ENCODE assay signal across 10 cellular contexts in the genomic region with DNA sequence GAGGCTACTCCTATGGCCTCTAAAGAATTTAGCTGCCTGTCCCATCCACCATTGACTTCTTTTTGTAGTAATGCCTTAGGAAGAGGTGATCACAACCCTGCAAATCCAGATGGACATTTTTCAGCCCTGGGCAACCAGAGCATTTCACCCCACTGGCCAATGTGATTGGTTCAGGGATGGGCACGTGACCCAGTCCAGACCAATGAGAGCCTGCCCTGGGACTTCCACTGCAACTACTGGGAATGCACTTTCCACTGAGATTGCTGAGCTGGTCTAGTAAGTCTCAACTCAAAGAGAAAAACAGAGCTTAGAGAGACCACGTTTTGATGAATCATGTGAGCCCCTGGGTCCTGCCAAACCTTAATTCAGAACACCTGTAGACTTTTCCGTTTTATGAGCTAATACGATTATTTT. TPM values are rescaled to one million over a fixed set of nuclear protein-coding genes. Genes with fewer than 3 reads are reported as not detected.
DNase-seq lines count a peak whose midpoint lies in the region; ATAC-seq and TF ChIP-seq lines count a peak whose summit lies in the region.
"Had no signal": no experiment of that assay in that cellular context is flagged by ENCODE, and none has a peak within 500 bp of the region (broad histone marks: within the 10 kb centered on the region; RNA-seq: fewer than 3 reads in every experiment).

No MANE protein-coding gene starts in this region.

- TF ChIP-seq CTCF in MCF 10A (IDR thresholded peaks at IDR 0.05; ENCODE audit: unreplicated experiment): no peak
- no peak for TF ChIP-seq CTCF in breast epithelium (IDR thresholded peaks at IDR 0.05)
- no peak for TF ChIP-seq CTCF in RWPE1 (conservative IDR thresholded peaks at IDR 0.05; ENCODE audit: low read depth)
- no peak for TF ChIP-seq CTCF in upper lobe of right lung (IDR thresholded peaks at IDR 0.05)

- CTCF ChIA-PET in MCF 10A (lab: Yijun Ruan, JAX) (interaction anchor here (0.5 to 20.7 kb wide), 19 partner anchors 9 to 425 kb away, joined by 3 to 696 read pairs (median 4); a partner anchor contains a TSS), RWPE1 (lab: Yijun Ruan, JAX) (interaction anchor here (0.7 to 6.2 kb wide), 10 partner anchors 12 to 303 kb away, joined by 3 to 126 read pairs (median 15); a partner anchor contains a TSS)

- POLR2A ChIA-PET in MCF 10A (lab: Yijun Ruan, JAX): interaction anchor here (0.6 to 6.2 kb wide), 16 partner anchors 8 to 225 kb away, joined by 3 to 113 read pairs (median 7); a partner anchor contains a TSS
- POLR2A ChIA-PET in RWPE1 (lab: Yijun Ruan, JAX; ENCODE audit: low non-redundant PET): interaction anchor here (1.8 to 2.7 kb wide), 2 partner anchors 31 to 44 kb away, joined by 3 to 25 read pairs; a partner anchor contains a TSS
- POLR2A ChIA-PET in naive thymus-derived CD8-positive, alpha-beta T cell (lab: Charles Lee): interaction anchor here (0.7 to 3.5 kb wide), 4 partner anchors 30 to 50 kb away, joined by 3 to 27 read pairs (median 4); no protein-coding TSS in a partner anchor

- no peak overlapping the region for H3K27ac Mint-ChIP-seq in MCF 10A (ENCODE audit: low read depth, unreplicated experiment)
- H3K27ac Mint-ChIP-seq in naive thymus-derived CD8-positive, alpha-beta T cell: peak overlapping the region in 2 of 10 donors; percentile 47 to 81

- ATAC-seq in upper lobe of right lung (peak; percentile 22), left lobe of liver (no peak)
- ATAC-seq in naive thymus-derived CD8-positive, alpha-beta T cell: no peak
- ATAC-seq: natural killer cell treated with Interleukin-12 subunit alpha and Interleukin-12 subunit beta and Interleukin-15 and Interleukin-18, amount 100 ng/mL, for 72 hours had no signal

- intact Hi-C loops in MCF 10A (cut with micrococcal nuclease): loop anchor here (1.0 to 2.0 kb wide), 4 partner anchors 23 to 57 kb away; no protein-coding TSS in a partner anchor
- intact Hi-C loops in breast epithelium (cut with DNase I; ENCODE audit: low total_unique reads): loop anchor here (5.0 kb wide), 1 partner anchor 45 kb away; no protein-coding TSS in a partner anchor
- intact Hi-C loops in upper lobe of right lung (cut with DNase I): loop anchor here (5.0 kb wide), 1 partner anchor 50 kb away; no protein-coding TSS in a partner anchor

- H3K4me3 ChIP-seq in breast epithelium (no peak overlapping the region), upper lobe of right lung (no peak overlapping the region)

- H3K4me3 Mint-ChIP-seq in MCF 10A (ENCODE audit: unreplicated experiment): no peak overlapping the region
- no peak overlapping the region for H3K4me3 Mint-ChIP-seq in naive thymus-derived CD8-positive, alpha-beta T cell
- H3K4me3 Mint-ChIP-seq: natural killer cell treated with Interleukin-12 subunit alpha and Interleukin-12 subunit beta and Interleukin-15 and Interleukin-18, amount 100 ng/mL, for 72 hours had no signal

- H3K36me3 Mint-ChIP-seq in MCF 10A (ENCODE audit: insufficient read depth, unreplicated experiment): peaks cover 48% of the 10 kb centered on the region
- peaks cover 0 to 36% (median 5%) of the 10 kb centered on the region in 3 donors for H3K36me3 Mint-ChIP-seq in naive thymus-derived CD8-positive, alpha-beta T cell

- peaks cover 9% of the 10 kb centered on the region for H3K4me1 Mint-ChIP-seq in MCF 10A (ENCODE audit: insufficient read depth, unreplicated experiment)
- peaks cover 2 to 12% (median 7%) of the 10 kb centered on the region in 4 donors for H3K4me1 Mint-ChIP-seq in naive thymus-derived CD8-positive, alpha-beta T cell

- no peaks in the 10 kb centered on the region for H3K4me1 ChIP-seq in breast epithelium
- peaks cover 13% of the 10 kb centered on the region for H3K4me1 ChIP-seq in upper lobe of right lung

- H3K36me3 ChIP-seq in breast epithelium (no peaks in the 10 kb centered on the region), upper lobe of right lung (peaks cover 45% of the 10 kb centered on the region)

- H3K9me3 ChIP-seq in breast epithelium: no peaks in the 10 kb centered on the region
- no peaks in the 10 kb centered on the region for H3K9me3 ChIP-seq in upper lobe of right lung

- no peaks in the 10 kb centered on the region for H3K27me3 ChIP-seq in breast epithelium
- no peaks in the 10 kb centered on the region for H3K27me3 ChIP-seq in upper lobe of right lung

- no peaks in the 10 kb centered on the region for H3K27me3 Mint-ChIP-seq in MCF 10A (ENCODE audit: insufficient read depth, unreplicated experiment)
- no peaks in the 10 kb centered on the region for H3K27me3 Mint-ChIP-seq in naive thymus-derived CD8-positive, alpha-beta T cell
- H3K27me3 Mint-ChIP-seq: natural killer cell treated with Interleukin-12 subunit alpha and Interleukin-12 subunit beta and Interleukin-15 and Interleukin-18, amount 100 ng/mL, for 72 hours had no signal

- DNase-seq in MCF 10A (ENCODE audit: unreplicated experiment) (peak; percentile 35), breast epithelium (ENCODE audit: low spot score in 2 of 2) (no peak), RWPE1 (ENCODE audit: low spot score) (peak; percentile 95), fibroblast of peridontal ligament (ENCODE audit: extremely low read depth) (peak; percentile 78), upper lobe of right lung (peak; percentile 33), KG1 (lab: John Stamatoyannopoulos, UW) (no peak), left lobe of liver (ENCODE audit: low spot score) (no peak)
- no peak for DNase-seq in naive thymus-derived CD8-positive, alpha-beta T cell
- DNase-seq: NCI-H526 treated with DMSO at 0.1 percent for 48 hours had no signal

- no peak overlapping the region for H3K27ac ChIP-seq in breast epithelium
- H3K27ac ChIP-seq in RWPE1: peak overlapping the region; percentile 56
- H3K27ac ChIP-seq in upper lobe of right lung: no peak overlapping the region

- H3K9me3 Mint-ChIP-seq in MCF 10A (ENCODE audit: unreplicated experiment): no peaks in the 10 kb centered on the region
- H3K9me3 Mint-ChIP-seq in naive thymus-derived CD8-positive, alpha-beta T cell: no peaks in the 10 kb centered on the region
- H3K9me3 Mint-ChIP-seq: natural killer cell treated with Interleukin-12 subunit alpha and Interleukin-12 subunit beta and Interleukin-15 and Interleukin-18, amount 100 ng/mL, for 72 hours had no signal

- TF ChIP-seq POLR2A in breast epithelium (IDR thresholded peaks at IDR 0.05): no peak

- BruUV-seq in MCF 10A (replicated peaks; lab: Mats Ljungman, UMichigan): TSS peak; percentile 2

RNA-seq across cellular contexts. Expression of a gene that starts 8.9 kb away (rescaled TPM):
- total RNA-seq in MCF 10A (2022): 99.5 and 110 TPM in 2 replicates
- total RNA-seq in breast epithelium: 10 to 100 TPM; 63.8 to 81.6 (median 79.9) TPM
- total RNA-seq in upper lobe of right lung: 83.2 TPM
- 30.9 TPM for total RNA-seq in left lobe of liver
- 100 to 1,000 TPM; 154 to 165 TPM for total RNA-seq in naive thymus-derived CD8-positive, alpha-beta T cell
- 100 to 1,000 TPM; 141 to 155 (median 148) TPM for polyA plus RNA-seq in naive thymus-derived CD8-positive, alpha-beta T cell

RNA-seq across cellular contexts. Expression of a gene that starts 31.7 kb away (rescaled TPM):
- total RNA-seq in MCF 10A (2022) (26.0 and 30.5 TPM in 2 replicates), breast epithelium (10 to 100 TPM; 12.9 to 29.4 (median 18.0) TPM), upper lobe of right lung (31.3 TPM), left lobe of liver (9.1 TPM)
- total RNA-seq in naive thymus-derived CD8-positive, alpha-beta T cell: 10 to 100 TPM; 15.8 to 17.1 TPM
- polyA plus RNA-seq in naive thymus-derived CD8-positive, alpha-beta T cell: 10 to 100 TPM; 13.0 to 30.2 (median 14.4) TPM

Comparison
In these comparisons a context has a peak if more than half of its experiments do, and no peak if none do; other contexts are left out.
1. DNase-seq: peak in MCF 10A (single experiment), RWPE1 (single experiment), fibroblast of peridontal ligament (single experiment) and upper lobe of right lung (single experiment); none in breast epithelium (0 of 2), KG1 (single experiment), left lobe of liver (single experiment) and naive thymus-derived CD8-positive, alpha-beta T cell (0 of 10).